In genomic region chr12:82438356-82438755, GRCh38 we compare ENCODE assay signal across 13 cellular contexts.
DNase-seq lines count a peak whose midpoint lies in the region; ATAC-seq and TF ChIP-seq lines count a peak whose summit lies in the region.
"Had no signal": no experiment of that assay in that cellular context is flagged by ENCODE, and none has a peak within 500 bp of the region (broad histone marks: within the 10 kb centered on the region; RNA-seq: fewer than 3 reads in every experiment).

No MANE protein-coding gene starts in this region.

- TF ChIP-seq CTCF in GM10266 (IDR thresholded peaks at IDR 0.05; ENCODE audit: control insufficient read depth, insufficient read depth, low read depth, missing control alignments) (no peak), OCI-LY3 (IDR thresholded peaks at IDR 0.05; ENCODE audit: low read depth, low read length) (no peak), lower lobe of right lung (IDR thresholded peaks at IDR 0.05) (no peak)

- no peak overlapping the region for H2AFZ ChIP-seq in OCI-LY3 (ENCODE audit: low read depth, low read length)

- ATAC-seq in GM19395 (IDR thresholded peaks at IDR 0.05; ENCODE audit: unreplicated experiment) (peak; percentile 80), HG02885 (IDR thresholded peaks at IDR 0.05; ENCODE audit: poor library complexity, unreplicated experiment) (peak; percentile 62), lower lobe of right lung (no peak)
- ATAC-seq: heart left ventricle, left cardiac atrium, psoas muscle had no signal

- H3K4me1 ChIP-seq in OCI-LY3 (ENCODE audit: low read length) (peaks cover 12% of the 10 kb centered on the region), lower lobe of right lung (no peaks in the 10 kb centered on the region)
- H3K4me1 ChIP-seq: heart left ventricle, psoas muscle, upper lobe of left lung had no signal

- no peak overlapping the region for H3K4me3 ChIP-seq in OCI-LY3 (ENCODE audit: low read length)
- no peak overlapping the region for H3K4me3 ChIP-seq in lower lobe of right lung
- H3K4me3 ChIP-seq: heart left ventricle, psoas muscle, upper lobe of left lung had no signal

- H3K79me2 ChIP-seq in OCI-LY3 (ENCODE audit: low read length): no peaks in the 10 kb centered on the region

- H3K4me2 ChIP-seq in OCI-LY3 (ENCODE audit: low read length): peak overlapping the region; percentile 13; the same call in 1 of the 2 replicates

- H3K27me3 ChIP-seq in OCI-LY3 (ENCODE audit: low read depth, low read length) (no peaks in the 10 kb centered on the region), lower lobe of right lung (ENCODE audit: low read depth) (no peaks in the 10 kb centered on the region)
- H3K27me3 ChIP-seq: heart left ventricle, upper lobe of left lung had no signal

- no peaks in the 10 kb centered on the region for H3K9me3 ChIP-seq in OCI-LY3 (ENCODE audit: insufficient read depth, low read length)
- H3K9me3 ChIP-seq in lower lobe of right lung: no peaks in the 10 kb centered on the region
- H3K9me3 ChIP-seq: heart left ventricle, psoas muscle, upper lobe of left lung had no signal

- no peaks in the 10 kb centered on the region for H4K20me1 ChIP-seq in OCI-LY3 (ENCODE audit: insufficient read depth, low read length)

- DNase-seq in GM10266 (ENCODE audit: extremely low spot score) (peak; percentile 16), NCI-H510A (lab: John Stamatoyannopoulos, UW) (no peak), activated gamma-delta T cell treated with Interleukin-2 at 50 U/mL for 16 hours (no peak), lower lobe of right lung (no peak), NCI-H1436 (lab: John Stamatoyannopoulos, UW) (no peak)
- DNase-seq: activated naive CD8-positive, alpha-beta T cell treated with anti-CD3 and anti-CD28 coated beads, Interleukin-2, amount 10 ng/mL, durations not matched to agents 7 days and 5 days; heart left ventricle; left cardiac atrium; psoas muscle; upper lobe of left lung had no signal

- no peak overlapping the region for H3K27ac ChIP-seq in OCI-LY3 (ENCODE audit: low read length)
- H3K27ac ChIP-seq in lower lobe of right lung: no peak overlapping the region
- H3K27ac ChIP-seq: heart left ventricle, psoas muscle, upper lobe of left lung had no signal

- intact Hi-C loops in lower lobe of right lung (cut with DNase I): no loop called here

- peaks cover 4% of the 10 kb centered on the region for H3K36me3 ChIP-seq in OCI-LY3 (replicated peaks; ENCODE audit: low read depth, low read length)
- H3K36me3 ChIP-seq in lower lobe of right lung: peaks cover 7% of the 10 kb centered on the region

- no peak overlapping the region for H3K9ac ChIP-seq in OCI-LY3 (ENCODE audit: low read length)

Comparison
In these comparisons a context has a peak if more than half of its experiments do, and no peak if none do; other contexts are left out.
1. ATAC-seq: peak in GM19395 (single experiment) and HG02885 (single experiment); none in lower lobe of right lung (0 of 2).